11 cellular contexts compared by ENCODE assay signal in genomic region chr4:56863441-56864129, GRCh38. TPM values are rescaled to one million over a fixed set of nuclear protein-coding genes. Genes with fewer than 3 reads are reported as not detected.
DNase-seq lines count a peak whose midpoint lies in the region; ATAC-seq, FAIRE-seq and TF ChIP-seq lines count a peak whose summit lies in the region.
"Had no signal": no experiment of that assay in that cellular context is flagged by ENCODE, and none has a peak within 500 bp of the region (broad histone marks: within the 10 kb centered on the region; RNA-seq: fewer than 3 reads in every experiment).

No MANE protein-coding gene starts in this region.

- peak; percentile 34 for ATAC-seq in GM18867 (IDR thresholded peaks at IDR 0.05; ENCODE audit: unreplicated experiment)
- ATAC-seq in HG02678 (IDR thresholded peaks at IDR 0.05; ENCODE audit: unreplicated experiment): peak; percentile 37
- no peak for ATAC-seq in pancreas
- no peak for ATAC-seq in GM18520 (IDR thresholded peaks at IDR 0.05; ENCODE audit: unreplicated experiment)

- H3K27ac ChIP-seq in pancreas: no peak overlapping the region
- H3K27ac ChIP-seq: SK-N-MC had no signal

- H3K36me3 ChIP-seq in pancreas: no peaks in the 10 kb centered on the region

- H3K27me3 ChIP-seq in pancreas: no peaks in the 10 kb centered on the region

- DNase-seq in NOMO-1 treated with DMSO at 0.1 percent for 48 hours (lab: John Stamatoyannopoulos, UW; ENCODE audit: unreplicated experiment): peak; percentile 90
- peak; percentile 11 for DNase-seq in fibroblast of mammary gland (ENCODE audit: low read depth)
- no peak for DNase-seq in pancreas
- no peak for DNase-seq in cortex of kidney (lab: John Stamatoyannopoulos, UW)

- no peak for FAIRE-seq in pancreas (lab: Jason Lieb, UNC)
- FAIRE-seq: H1, HTR-8/SVneo had no signal

- WGBS in pancreas, 2 donors: 90 to 91% methylated on average over 7 of the region's 7 CpGs

- intact Hi-C loops in pancreas (cut with DNase I): no loop called here

- H3K4me3 ChIP-seq in fibroblast of mammary gland (ENCODE audit: control insufficient read depth, low read depth, low read length) (no peak overlapping the region), pancreas (no peak overlapping the region)
- H3K4me3 ChIP-seq: SK-N-MC, smooth muscle cell had no signal

- TF ChIP-seq CTCF in fibroblast of mammary gland (conservative IDR thresholded peaks at IDR 0.05; ENCODE audit: control insufficient read depth, insufficient read depth, low read depth, low read length) (no peak), pancreas (IDR thresholded peaks at IDR 0.05) (no peak)

- no peaks in the 10 kb centered on the region for H3K9me3 ChIP-seq in pancreas

- no peaks in the 10 kb centered on the region for H3K4me1 ChIP-seq in pancreas

RNA-seq across cellular contexts. Expression of gene SPINK2, which starts 42.1 kb away (rescaled TPM):
- under 1 TPM in 1 of 6 donors, not detected in 5; 0.49 TPM for total RNA-seq in pancreas
- polyA plus RNA-seq in pancreas: under 1 TPM in 1 of 2 donors, not detected in 1; 0.63 TPM
- total RNA-seq: smooth muscle cell had no signal
- polyA plus RNA-seq: smooth muscle cell had no signal

RNA-seq across cellular contexts. Expression of gene REST, which starts 44.1 kb away (rescaled TPM):
- 10 to 100 TPM; 12.5 to 28.9 (median 16.0) TPM for total RNA-seq in pancreas
- 1 to 10 TPM; 2.7 to 2.8 TPM for polyA plus RNA-seq in pancreas

Comparison
In these comparisons a context has a peak if more than half of its experiments do, and no peak if none do; other contexts are left out.
1. ATAC-seq: peak in GM18867 (single experiment) and HG02678 (single experiment); none in pancreas (0 of 4) and GM18520 (single experiment).
2. DNase-seq: peak in NOMO-1 treated with DMSO at 0.1 percent for 48 hours (single experiment) and fibroblast of mammary gland (single experiment); none in pancreas (0 of 6) and cortex of kidney (single experiment).